ENCODE assay signal across 8 cellular contexts in genomic region chr7:105141068-105141467, GRCh38.
DNase-seq lines count a peak whose midpoint lies in the region; ATAC-seq and TF ChIP-seq lines count a peak whose summit lies in the region.

No MANE protein-coding gene starts in this region.

- TF ChIP-seq CTCF in GM12864 (IDR thresholded peaks at IDR 0.05; ENCODE audit: low read depth, low read length, missing control alignments) (peak; percentile 34), NB4 (IDR thresholded peaks at IDR 0.05; ENCODE audit: low read depth, low read length) (peak; percentile 47), neural crest cell (conservative IDR thresholded peaks at IDR 0.05) (peak; percentile 52), prostate gland (IDR thresholded peaks at IDR 0.05) (peak in 1 of 4 experiments; percentile 7)

- peaks cover 9% of the 10 kb centered on the region for H3K36me3 Mint-ChIP-seq in neural crest cell (ENCODE audit: low read depth)

- H3K9me3 Mint-ChIP-seq in neural crest cell, result no peaks in the 10 kb centered on the region

- H3K4me3 ChIP-seq in GM12864 (ENCODE audit: low read depth, low read length) (no peak overlapping the region), NB4 (ENCODE audit: low read depth, low read length) (no peak overlapping the region), prostate gland (no peak overlapping the region)

- intact Hi-C loops in prostate gland (cut with DNase I), result no loop called here

- WGBS in prostate gland, result 76% methylated on average over 6 of the region's 6 CpGs

- ATAC-seq in GM21526 (IDR thresholded peaks at IDR 0.05; ENCODE audit: low FRiP score, unreplicated experiment), result no peak
- ATAC-seq in HG03045 (IDR thresholded peaks at IDR 0.05; ENCODE audit: unreplicated experiment), result no peak

- no peak for DNase-seq in GM12864 (ENCODE audit: low read depth)
- peak; percentile 44 for DNase-seq in NB4 (ENCODE audit: low read depth)
- peak; percentile 53 for DNase-seq in dermis blood vessel endothelial cell
- DNase-seq in neural crest cell (ENCODE audit: low read depth, low spot score), result peak; percentile 22
- no peak for DNase-seq in prostate gland (ENCODE audit: low spot score)
- no peak for DNase-seq in KG1 (lab: John Stamatoyannopoulos, UW)

- no peak overlapping the region for H3K27ac Mint-ChIP-seq in neural crest cell (ENCODE audit: unreplicated experiment)

- H3K36me3 ChIP-seq in prostate gland, result no peaks in the 10 kb centered on the region

- TF ChIP-seq POLR2A in NB4 (IDR thresholded peaks at IDR 0.05; ENCODE audit: extremely low read depth, insufficient read length) (no peak), prostate gland (IDR thresholded peaks at IDR 0.05) (no peak)

- peaks cover 18% of the 10 kb centered on the region for H3K4me1 Mint-ChIP-seq in neural crest cell

- H3K27me3 ChIP-seq in prostate gland (replicated peaks; ENCODE audit: insufficient read depth), result no peaks in the 10 kb centered on the region

- H3K4me3 Mint-ChIP-seq in neural crest cell, result no peak overlapping the region

- H3K27me3 Mint-ChIP-seq in neural crest cell (ENCODE audit: low read depth), result no peaks in the 10 kb centered on the region

- H3K4me1 ChIP-seq in prostate gland (replicated peaks), result no peaks in the 10 kb centered on the region

- H3K9me3 ChIP-seq in prostate gland, result no peaks in the 10 kb centered on the region

- H3K27ac ChIP-seq in prostate gland, result no peak overlapping the region

Comparison
In these comparisons a context has a peak if more than half of its experiments do, and no peak if none do; other contexts are left out.
1. DNase-seq: peak in NB4 (single experiment), dermis blood vessel endothelial cell (single experiment) and neural crest cell (single experiment); none in GM12864 (single experiment), prostate gland (single experiment) and KG1 (single experiment).